37 cellular contexts compared by ENCODE assay signal in genomic region chr1:79683420-79683819, GRCh38.
"Had no signal": no experiment of that assay in that cellular context is flagged by ENCODE, and none has a peak within 500 bp of the region (broad histone marks: within the 10 kb centered on the region; RNA-seq: fewer than 3 reads in every experiment).

No MANE protein-coding gene starts in this region.

- H3K27ac Mint-ChIP-seq: activated naive CD4-positive, alpha-beta T cell treated with anti-CD3 and anti-CD28 coated beads for 36 hours; activated naive CD4-positive, alpha-beta T cell treated with anti-CD3 and anti-CD28 coated beads, Interleukin-2, amount 10 ng/mL, durations not matched to agents 7 days and 5 days; activated naive CD4-positive, alpha-beta T cell treated with anti-CD3 and anti-CD28 coated beads, Interleukin-2, amount 50 U/mL, for 24 hours; activated naive CD4-positive, alpha-beta T cell treated with anti-CD3 and anti-CD28 coated beads, Interleukin-2, amount 50 U/mL, for 72 hours; activated naive CD8-positive, alpha-beta T cell; activated naive CD8-positive, alpha-beta T cell treated with anti-CD3 and anti-CD28 coated beads for 36 hours; activated naive CD8-positive, alpha-beta T cell treated with anti-CD3 and anti-CD28 coated beads, Interleukin-2, amount 10 ng/mL, durations not matched to agents 7 days and 5 days; activated naive CD8-positive, alpha-beta T cell treated with anti-CD3 and anti-CD28 coated beads, Interleukin-2, amount 50 U/mL, for 24 hours; activated T-cell treated with anti-CD3 and anti-CD28 coated beads, Interleukin-2, amount 50 U/mL, for 24 hours; activated T-cell treated with anti-CD3 and anti-CD28 coated beads, Interleukin-2, amount 50 U/mL, for 72 hours; activated T-helper 1 cell treated with anti-CD3 and anti-CD28 coated beads, Interleukin-12 subunit alpha, Interleukin-12 subunit beta, Interleukin-2, Interleukin-4 antibody, amounts not matched to agents 30 ng/mL and 10 ng/mL and 1 ng/mL, durations not matched to agents 14 hours and 24 hours and 36 hours; activated T-helper 17 cell treated with anti-CD3 and anti-CD28 coated beads, Interleukin-2, amount 50 U/mL, for 72 hours; activated T-helper 2 cell treated with anti-CD3 and anti-CD28 coated beads, Interferon-gamma antibody, Interleukin-2, Interleukin-4, amounts not matched to agents 10 μg/mL and 5 μg/mL and 100 μg/mL, durations not matched to agents 14 hours and 24 hours and 36 hours; brain had no signal

- ATAC-seq: activated naive CD4-positive, alpha-beta T cell treated with anti-CD3 and anti-CD28 coated beads, Interleukin-2, amount 50 U/mL, for 72 hours; activated naive CD8-positive, alpha-beta T cell treated with anti-CD3 and anti-CD28 coated beads, Interleukin-2, amount 50 U/mL, for 24 hours; activated T-cell treated with anti-CD3 and anti-CD28 coated beads, Interleukin-2, amount 50 U/mL, for 4 hours; activated T-cell treated with anti-CD3 and anti-CD28 coated beads, Interleukin-2, amount 50 U/mL, for 72 hours; activated T-helper 17 cell treated with anti-CD3 and anti-CD28 coated beads, Interleukin-2, amount 50 U/mL, for 72 hours; body of pancreas had no signal

- H3K4me1 ChIP-seq: adrenal gland, ascending aorta, body of pancreas, breast epithelium had no signal

- H3K36me3 ChIP-seq: adrenal gland, ascending aorta, brain microvascular endothelial cell, breast epithelium, cardiac muscle cell had no signal

- H3K4me3 Mint-ChIP-seq: activated naive CD4-positive, alpha-beta T cell treated with anti-CD3 and anti-CD28 coated beads for 36 hours; activated naive CD4-positive, alpha-beta T cell treated with anti-CD3 and anti-CD28 coated beads, Interleukin-2, amount 10 ng/mL, durations not matched to agents 7 days and 5 days; activated naive CD4-positive, alpha-beta T cell treated with anti-CD3 and anti-CD28 coated beads, Interleukin-2, amount 50 U/mL, for 24 hours; activated naive CD8-positive, alpha-beta T cell; activated naive CD8-positive, alpha-beta T cell treated with anti-CD3 and anti-CD28 coated beads for 36 hours; activated naive CD8-positive, alpha-beta T cell treated with anti-CD3 and anti-CD28 coated beads, Interleukin-2, amount 10 ng/mL, durations not matched to agents 7 days and 5 days; activated naive CD8-positive, alpha-beta T cell treated with anti-CD3 and anti-CD28 coated beads, Interleukin-2, amount 50 U/mL, for 24 hours; activated T-cell treated with anti-CD3 and anti-CD28 coated beads, Interleukin-2, amount 50 U/mL, for 24 hours; activated T-cell treated with anti-CD3 and anti-CD28 coated beads, Interleukin-2, amount 50 U/mL, for 4 hours; activated T-cell treated with anti-CD3 and anti-CD28 coated beads, Interleukin-2, amount 50 U/mL, for 72 hours; activated T-helper 1 cell treated with anti-CD3 and anti-CD28 coated beads, Interleukin-12 subunit alpha, Interleukin-12 subunit beta, Interleukin-2, Interleukin-4 antibody, amounts not matched to agents 30 ng/mL and 10 ng/mL and 1 ng/mL, durations not matched to agents 14 hours and 24 hours and 36 hours; activated T-helper 17 cell treated with anti-CD3 and anti-CD28 coated beads, Interleukin-2, amount 50 U/mL, for 72 hours; brain; central memory CD8-positive, alpha-beta T cell had no signal

- H3K27me3 Mint-ChIP-seq: activated naive CD4-positive, alpha-beta T cell treated with anti-CD3 and anti-CD28 coated beads, Interleukin-2, amount 10 ng/mL, durations not matched to agents 7 days and 5 days; activated naive CD4-positive, alpha-beta T cell treated with anti-CD3 and anti-CD28 coated beads, Interleukin-2, amount 50 U/mL, for 24 hours; activated naive CD8-positive, alpha-beta T cell; activated naive CD8-positive, alpha-beta T cell treated with anti-CD3 and anti-CD28 coated beads for 36 hours; activated naive CD8-positive, alpha-beta T cell treated with anti-CD3 and anti-CD28 coated beads, Interleukin-2, amount 10 ng/mL, durations not matched to agents 7 days and 5 days; activated naive CD8-positive, alpha-beta T cell treated with anti-CD3 and anti-CD28 coated beads, Interleukin-2, amount 50 U/mL, for 24 hours; activated T-cell treated with anti-CD3 and anti-CD28 coated beads, Interleukin-2, amount 50 U/mL, for 24 hours; activated T-helper 17 cell treated with anti-CD3 and anti-CD28 coated beads, Interleukin-2, amount 50 U/mL, for 72 hours; brain; central memory CD8-positive, alpha-beta T cell had no signal

- H3K4me1 Mint-ChIP-seq: activated naive CD4-positive, alpha-beta T cell treated with anti-CD3 and anti-CD28 coated beads, Interleukin-2, amount 10 ng/mL, durations not matched to agents 7 days and 5 days; activated naive CD4-positive, alpha-beta T cell treated with anti-CD3 and anti-CD28 coated beads, Interleukin-2, amount 50 U/mL, for 24 hours; activated naive CD8-positive, alpha-beta T cell treated with anti-CD3 and anti-CD28 coated beads for 36 hours; activated naive CD8-positive, alpha-beta T cell treated with anti-CD3 and anti-CD28 coated beads, Interleukin-2, amount 10 ng/mL, durations not matched to agents 7 days and 5 days; activated naive CD8-positive, alpha-beta T cell treated with anti-CD3 and anti-CD28 coated beads, Interleukin-2, amount 50 U/mL, for 24 hours; activated T-helper 17 cell treated with anti-CD3 and anti-CD28 coated beads, Interleukin-2, amount 50 U/mL, for 72 hours; brain; central memory CD8-positive, alpha-beta T cell had no signal

- H3K27ac ChIP-seq: adrenal gland, ascending aorta, body of pancreas, brain microvascular endothelial cell, breast epithelium, cardiac muscle cell had no signal

- H3K4me3 ChIP-seq: adrenal gland, ascending aorta, body of pancreas, breast epithelium, cardiac muscle cell had no signal

- DNase-seq: activated effector memory CD4-positive, alpha-beta T cell treated with anti-CD3 and anti-CD28 coated beads, Interleukin-2, amount 50 U/mL, for 16 hours; activated effector memory CD4-positive, alpha-beta T cell treated with Interleukin-2 at 50 U/mL for 16 hours; activated gamma-delta T cell; activated gamma-delta T cell treated with Interleukin-2 at 50 U/mL for 16 hours; activated naive CD4-positive, alpha-beta T cell; activated naive CD4-positive, alpha-beta T cell treated with anti-CD3 and anti-CD28 coated beads for 36 hours; activated naive CD4-positive, alpha-beta T cell treated with anti-CD3 and anti-CD28 coated beads, Interleukin-2, amount 10 ng/mL, durations not matched to agents 7 days and 5 days; activated naive CD4-positive, alpha-beta T cell treated with anti-CD3 and anti-CD28 coated beads, Interleukin-2, amount 50 U/mL, for 16 hours; activated naive CD4-positive, alpha-beta T cell treated with Interleukin-2 at 50 U/mL for 16 hours; activated naive CD8-positive, alpha-beta T cell treated with anti-CD3 and anti-CD28 coated beads for 36 hours; activated naive CD8-positive, alpha-beta T cell treated with anti-CD3 and anti-CD28 coated beads, Interleukin-2, amount 10 ng/mL, durations not matched to agents 7 days and 5 days; activated naive CD8-positive, alpha-beta T cell treated with anti-CD3 and anti-CD28 coated beads, Interleukin-2, amount 50 U/mL, for 24 hours; activated T-cell treated with anti-CD3 and anti-CD28 coated beads, Interleukin-2, amount 50 U/mL, for 24 hours; activated T-cell treated with anti-CD3 and anti-CD28 coated beads, Interleukin-2, amount 50 U/mL, for 4 hours; activated T-cell treated with anti-CD3 and anti-CD28 coated beads, Interleukin-2, amount 50 U/mL, for 48 hours; activated T-cell treated with anti-CD3 and anti-CD28 coated beads, Interleukin-2, amount 50 U/mL, for 72 hours; adrenal gland; amniotic stem cell; amygdala; anterior cingulate cortex; aorta; body of pancreas; brain microvascular endothelial cell; caudate nucleus; central memory CD4-positive, alpha-beta T cell; cerebellar nuclear complex had no signal

- H3K36me3 Mint-ChIP-seq: activated naive CD4-positive, alpha-beta T cell treated with anti-CD3 and anti-CD28 coated beads, Interleukin-2, amount 10 ng/mL, durations not matched to agents 7 days and 5 days; activated naive CD4-positive, alpha-beta T cell treated with anti-CD3 and anti-CD28 coated beads, Interleukin-2, amount 50 U/mL, for 24 hours; activated naive CD4-positive, alpha-beta T cell treated with anti-CD3 and anti-CD28 coated beads, Interleukin-2, amount 50 U/mL, for 72 hours; activated naive CD8-positive, alpha-beta T cell; activated naive CD8-positive, alpha-beta T cell treated with anti-CD3 and anti-CD28 coated beads for 36 hours; activated naive CD8-positive, alpha-beta T cell treated with anti-CD3 and anti-CD28 coated beads, Interleukin-2, amount 10 ng/mL, durations not matched to agents 7 days and 5 days; brain had no signal

- H3K9me3 ChIP-seq: adrenal gland, ascending aorta, body of pancreas had no signal

- H3K27me3 ChIP-seq: adrenal gland, ascending aorta, body of pancreas, brain microvascular endothelial cell, breast epithelium, cardiac muscle cell had no signal
